30 cellular contexts compared by ENCODE assay signal in genomic region chr6:72940265-72940664, GRCh38.
"Had no signal": no experiment of that assay in that cellular context is flagged by ENCODE, and none has a peak within 500 bp of the region (broad histone marks: within the 10 kb centered on the region; RNA-seq: fewer than 3 reads in every experiment).

No MANE protein-coding gene starts in this region.

- H3K4me1 ChIP-seq: ascending aorta, esophagus squamous epithelium, left ventricle myocardium inferior, testis, transverse colon, vagina had no signal

- H3K4me1 Mint-ChIP-seq: activated naive CD8-positive, alpha-beta T cell treated with anti-CD3 and anti-CD28 coated beads, Interleukin-2, amount 10 ng/mL, durations not matched to agents 7 days and 5 days; brain had no signal

- H3K9me3 ChIP-seq: ascending aorta, esophagus squamous epithelium, left ventricle myocardium inferior, neutrophil, ovary, testis, transverse colon, vagina had no signal

- ATAC-seq: sciatic nerve; stimulated activated naive CD8-positive, alpha-beta T cell treated with anti-CD3 and anti-CD28 coated beads, Interleukin-15, Interleukin-2, amounts not matched to agents 100 U/mL and 50 U/mL, for 24 hours had no signal

- DNase-seq: activated CD4-positive, alpha-beta T cell treated with anti-CD3 and anti-CD28 coated beads for 48 hours; activated CD4-positive, alpha-beta T cell treated with anti-CD3 and anti-CD28 coated beads, Interleukin-2, amount 50 U/mL, for 48 hours; activated CD8-positive, alpha-beta memory T cell treated with anti-CD3 and anti-CD28 coated beads for 24 hours; activated effector memory CD4-positive, alpha-beta T cell treated with anti-CD3 and anti-CD28 coated beads, Interleukin-2, amount 50 U/mL, for 16 hours; activated naive CD4-positive, alpha-beta T cell treated with anti-CD3 and anti-CD28 coated beads for 36 hours; activated naive CD8-positive, alpha-beta T cell treated with anti-CD3 and anti-CD28 coated beads, Interleukin-2, amount 10 ng/mL, durations not matched to agents 7 days and 5 days; caudate nucleus; cortex of kidney; esophagus squamous epithelium; left ventricle myocardium inferior; naive B cell; nephron progenitor cell; ovary; retina; stimulated activated CD4-positive, alpha-beta T cell treated with anti-CD3 and anti-CD28 coated beads, Interleukin-12 subunit alpha, Interleukin-12 subunit beta, amount 100 ng/mL, for 4 hours; stimulated activated CD4-positive, alpha-beta T cell treated with anti-CD3 and anti-CD28 coated beads, Interleukin-4, amount 100 ng/mL, for 1 hour; stimulated activated naive CD8-positive, alpha-beta T cell treated with anti-CD3 and anti-CD28 coated beads, Interleukin-15, Interleukin-2, amounts not matched to agents 100 U/mL and 50 U/mL, for 24 hours; testis; transverse colon had no signal

- H3K27me3 Mint-ChIP-seq: activated naive CD8-positive, alpha-beta T cell treated with anti-CD3 and anti-CD28 coated beads, Interleukin-2, amount 10 ng/mL, durations not matched to agents 7 days and 5 days; naive B cell had no signal

- H3K27me3 ChIP-seq: ascending aorta, esophagus squamous epithelium, neutrophil, ovary, testis, transverse colon, vagina had no signal

- FAIRE-seq: endothelial cell of umbilical vein, frontal cortex had no signal

- H3K36me3 Mint-ChIP-seq: activated naive CD8-positive, alpha-beta T cell treated with anti-CD3 and anti-CD28 coated beads, Interleukin-2, amount 10 ng/mL, durations not matched to agents 7 days and 5 days; brain; mesothelial cell of epicardium had no signal

- H3K27ac Mint-ChIP-seq: activated naive CD4-positive, alpha-beta T cell treated with anti-CD3 and anti-CD28 coated beads for 36 hours; activated naive CD8-positive, alpha-beta T cell treated with anti-CD3 and anti-CD28 coated beads, Interleukin-2, amount 10 ng/mL, durations not matched to agents 7 days and 5 days; activated T-helper 1 cell treated with anti-CD3 and anti-CD28 coated beads, Interleukin-12 subunit alpha, Interleukin-12 subunit beta, Interleukin-2, Interleukin-4 antibody, amounts not matched to agents 30 ng/mL and 10 ng/mL and 1 ng/mL, durations not matched to agents 14 hours and 24 hours and 36 hours; brain; mesothelial cell of epicardium; nephron progenitor cell; progenitor cell of endocrine pancreas had no signal

- H3K27ac ChIP-seq: esophagus squamous epithelium, left ventricle myocardium inferior, ovary, skin epidermis, testis, transverse colon, vagina had no signal

- H3K4me3 Mint-ChIP-seq: activated naive CD4-positive, alpha-beta T cell treated with anti-CD3 and anti-CD28 coated beads for 36 hours; activated naive CD8-positive, alpha-beta T cell treated with anti-CD3 and anti-CD28 coated beads, Interleukin-2, amount 10 ng/mL, durations not matched to agents 7 days and 5 days; activated T-helper 1 cell treated with anti-CD3 and anti-CD28 coated beads, Interleukin-12 subunit alpha, Interleukin-12 subunit beta, Interleukin-2, Interleukin-4 antibody, amounts not matched to agents 30 ng/mL and 10 ng/mL and 1 ng/mL, durations not matched to agents 14 hours and 24 hours and 36 hours; brain; mesothelial cell of epicardium; naive B cell; nephron progenitor cell had no signal

- H3K36me3 ChIP-seq: ascending aorta, esophagus squamous epithelium, left ventricle myocardium inferior, neutrophil, ovary, transverse colon, vagina had no signal

- H3K9me3 Mint-ChIP-seq: activated naive CD4-positive, alpha-beta T cell treated with anti-CD3 and anti-CD28 coated beads for 36 hours; activated T-helper 1 cell treated with anti-CD3 and anti-CD28 coated beads, Interleukin-12 subunit alpha, Interleukin-12 subunit beta, Interleukin-2, Interleukin-4 antibody, amounts not matched to agents 30 ng/mL and 10 ng/mL and 1 ng/mL, durations not matched to agents 14 hours and 24 hours and 36 hours; brain; mesothelial cell of epicardium; naive B cell; nephron progenitor cell had no signal

- H3K4me3 ChIP-seq: ascending aorta, esophagus squamous epithelium, left ventricle myocardium inferior, ovary, skin epidermis, testis, transverse colon, vagina had no signal
